In genomic region chr14:105974902-105975301, GRCh38 we compare ENCODE assay signal across 8 cellular contexts.
A peak's percentile ranks its signal among the peaks of the same experiment; 100 is the strongest.
DNase-seq lines count a peak whose midpoint lies in the region; ATAC-seq and TF ChIP-seq lines count a peak whose summit lies in the region.

No MANE protein-coding gene starts in this region.

- no peaks in the 10 kb centered on the region for H3K36me3 ChIP-seq in spleen

- 18 to 27% (median 22%) methylated on average over 5 to 6 of the region's 6 CpGs for WGBS in spleen, 5 donors

- no peak for ATAC-seq in GM18519 (IDR thresholded peaks at IDR 0.05; ENCODE audit: low FRiP score, unreplicated experiment)

- DNase-seq in DMS 273 treated with DMSO at 0.1 percent for 48 hours (lab: John Stamatoyannopoulos, UW) (peak; percentile 49), NCI-H1092 treated with DMSO at 0.1 percent for 48 hours (lab: John Stamatoyannopoulos, UW) (peak; percentile 57), spleen (no peak), cerebellar nuclear complex (lab: John Stamatoyannopoulos, UW) (no peak), islet precursor cell (no peak), midbrain (lab: John Stamatoyannopoulos, UW) (no peak)
- DNase-seq in activated CD8-positive, alpha-beta memory T cell treated with anti-CD3 and anti-CD28 coated beads for 4 hours (ENCODE audit: low read depth in 2 of 2) = peak; percentile 50 to 55

- no peaks in the 10 kb centered on the region for H3K9me3 ChIP-seq in spleen

- TF ChIP-seq CTCF in spleen (IDR thresholded peaks at IDR 0.05 in 8 of 11, conservative IDR thresholded peaks at IDR 0.05 in 3 of 11) = peak in 9 of 11 experiments; percentile 11 to 62 (median 50)

- intact Hi-C loops in spleen (cut with DNase I; ENCODE audit: low total_unique reads) = no loop called here

- H3K27me3 ChIP-seq in spleen (replicated peaks in 1 of 7) = peaks cover 0 to 14% (median 0%) of the 10 kb centered on the region in 7 donors

- no peak overlapping the region for H3K27ac ChIP-seq in spleen

- no peaks in the 10 kb centered on the region for H3K4me1 ChIP-seq in spleen

- H3K4me3 ChIP-seq in spleen = no peak overlapping the region

- TF ChIP-seq POLR2A in spleen (IDR thresholded peaks at IDR 0.05) = no peak

Comparison
In these comparisons a context has a peak if more than half of its experiments do, and no peak if none do; other contexts are left out.
1. DNase-seq: peak in DMS 273 treated with DMSO at 0.1 percent for 48 hours (single experiment), NCI-H1092 treated with DMSO at 0.1 percent for 48 hours (single experiment) and activated CD8-positive, alpha-beta memory T cell treated with anti-CD3 and anti-CD28 coated beads for 4 hours (2 of 2); none in spleen (single experiment), cerebellar nuclear complex (0 of 2), islet precursor cell (single experiment) and midbrain (single experiment).